ENCODE assay signal across 10 cellular contexts in genomic region chr3:107986505-107986904, GRCh38.
A peak's percentile ranks its signal among the peaks of the same experiment; 100 is the strongest.
DNase-seq lines count a peak whose midpoint lies in the region; ATAC-seq and TF ChIP-seq lines count a peak whose summit lies in the region.
"Had no signal": no experiment of that assay in that cellular context is flagged by ENCODE, and none has a peak within 500 bp of the region (broad histone marks: within the 10 kb centered on the region; RNA-seq: fewer than 3 reads in every experiment).

No MANE protein-coding gene starts in this region.

- in situ Hi-C loops in GM23248 (cut with MboI) = no loop called here

- H3K4me1 ChIP-seq in GM23248 (ENCODE audit: insufficient read depth) = peaks cover 33% of the 10 kb centered on the region
- H3K4me1 ChIP-seq in body of pancreas = peaks cover 26% of the 10 kb centered on the region
- peaks cover 5 to 56% (median 27%) of the 10 kb centered on the region in 6 donors for H3K4me1 ChIP-seq in spleen
- H3K4me1 ChIP-seq in testis = peaks cover 20% of the 10 kb centered on the region

- H3K9me3 ChIP-seq in GM23248 (ENCODE audit: low read depth) (no peaks in the 10 kb centered on the region), body of pancreas (no peaks in the 10 kb centered on the region), spleen (no peaks in the 10 kb centered on the region), testis (no peaks in the 10 kb centered on the region)

- H3K36me3 ChIP-seq in GM23248 (ENCODE audit: low read depth) = no peaks in the 10 kb centered on the region
- H3K36me3 ChIP-seq in body of pancreas (replicated peaks in 1 of 2; ENCODE audit: insufficient read depth in 1 of 2, low read depth in 2 of 2) = no peaks in the 10 kb centered on the region
- H3K36me3 ChIP-seq in spleen = no peaks in the 10 kb centered on the region
- no peaks in the 10 kb centered on the region for H3K36me3 ChIP-seq in testis (ENCODE audit: low read depth, missing control alignments)

- no peak overlapping the region for H2AFZ ChIP-seq in GM23248

- intact Hi-C loops in body of pancreas (cut with DNase I) (no loop called here), left ventricle myocardium superior (cut with micrococcal nuclease) (no loop called here), spleen (cut with DNase I; ENCODE audit: low total_unique reads) (no loop called here), lower leg skin (cut with DNase I; ENCODE audit: low total_unique reads) (no loop called here), testis (cut with DNase I; ENCODE audit: low total_unique reads) (no loop called here)

- DNase-seq in GM23248 (no peak), body of pancreas (no peak), left ventricle myocardium superior (no peak), spleen (no peak), lower leg skin (ENCODE audit: low spot score in 2 of 2) (no peak), erythroblast (lab: John Stamatoyannopoulos, UW) (no peak), testis (no peak)
- DNase-seq: stimulated activated CD8-positive, alpha-beta memory T cell treated with anti-CD3 and anti-CD28 coated beads, Interleukin-4, amount 100 ng/mL, for 48 hours had no signal

- WGBS in GM23248 (ENCODE audit: low coverage in 1 of 2, low lambda C conversion rate in 2 of 2, missing lambda C conversion rate in 2 of 2), 2 experiments = 51 to 56% methylated on average over 4 of the region's 4 CpGs
- WGBS in body of pancreas, 2 donors = 64 to 69% methylated on average over 4 of the region's 4 CpGs
- WGBS in spleen, 5 donors = 69 to 89% (median 85%) methylated on average over 4 of the region's 4 CpGs
- WGBS in lower leg skin, 2 donors = 24 to 36% methylated on average over 4 of the region's 4 CpGs
- WGBS in testis, 2 donors = 50 to 56% methylated on average over 4 of the region's 4 CpGs

- no peaks in the 10 kb centered on the region for H3K79me2 ChIP-seq in GM23248 (ENCODE audit: insufficient read depth)

- H3K27ac ChIP-seq in GM23248 (peak overlapping the region; percentile 73), body of pancreas (peak overlapping the region; percentile 25 to 85 (median 63)), spleen (peak overlapping the region in 5 of 8 donors; percentile 11 to 63 (median 55)), testis (peak overlapping the region in 1 of 2 donors; percentile 21)
- H3K27ac ChIP-seq: C4-2B had no signal

- no peaks in the 10 kb centered on the region for H4K20me1 ChIP-seq in GM23248 (ENCODE audit: insufficient read depth)

- TF ChIP-seq POLR2A in body of pancreas (IDR thresholded peaks at IDR 0.05) = no peak
- no peak for TF ChIP-seq POLR2A in spleen (IDR thresholded peaks at IDR 0.05)
- TF ChIP-seq POLR2A in lower leg skin (IDR thresholded peaks at IDR 0.05) = no peak
- no peak for TF ChIP-seq POLR2A in erythroblast (IDR thresholded peaks at IDR 0.05; ENCODE audit: low read length)
- no peak for TF ChIP-seq POLR2A in testis (IDR thresholded peaks at IDR 0.05)

- no peaks in the 10 kb centered on the region for H3K9me2 ChIP-seq in GM23248 (ENCODE audit: insufficient read depth)

- H3K4me3 ChIP-seq in GM23248 = no peak overlapping the region
- no peak overlapping the region for H3K4me3 ChIP-seq in body of pancreas
- H3K4me3 ChIP-seq in spleen = no peak overlapping the region
- H3K4me3 ChIP-seq in lower leg skin (ENCODE audit: low read depth, poor library complexity, severe bottlenecking) = no peak overlapping the region
- H3K4me3 ChIP-seq in testis = no peak overlapping the region

- H3K4me2 ChIP-seq in GM23248 (ENCODE audit: unreplicated experiment) = no peak overlapping the region

- TF ChIP-seq CTCF in body of pancreas (IDR thresholded peaks at IDR 0.05) = no peak
- no peak for TF ChIP-seq CTCF in spleen (IDR thresholded peaks at IDR 0.05 in 8 of 11, conservative IDR thresholded peaks at IDR 0.05 in 3 of 11)
- TF ChIP-seq CTCF in lower leg skin (IDR thresholded peaks at IDR 0.05) = no peak
- TF ChIP-seq CTCF in testis (IDR thresholded peaks at IDR 0.05) = no peak

- H3F3A ChIP-seq in GM23248 (ENCODE audit: insufficient read depth) = peaks cover 33% of the 10 kb centered on the region

- H3K27me3 ChIP-seq in GM23248 (replicated peaks; ENCODE audit: insufficient read depth) (no peaks in the 10 kb centered on the region), body of pancreas (no peaks in the 10 kb centered on the region), spleen (replicated peaks in 1 of 7) (no peaks in the 10 kb centered on the region), testis (no peaks in the 10 kb centered on the region)

- H3K9ac ChIP-seq in GM23248 = no peak overlapping the region

- ATAC-seq in body of pancreas (no peak), left ventricle myocardium superior (peak; percentile 32), GM21529 (IDR thresholded peaks at IDR 0.05; ENCODE audit: unreplicated experiment) (no peak)
